In the genomic region with DNA sequence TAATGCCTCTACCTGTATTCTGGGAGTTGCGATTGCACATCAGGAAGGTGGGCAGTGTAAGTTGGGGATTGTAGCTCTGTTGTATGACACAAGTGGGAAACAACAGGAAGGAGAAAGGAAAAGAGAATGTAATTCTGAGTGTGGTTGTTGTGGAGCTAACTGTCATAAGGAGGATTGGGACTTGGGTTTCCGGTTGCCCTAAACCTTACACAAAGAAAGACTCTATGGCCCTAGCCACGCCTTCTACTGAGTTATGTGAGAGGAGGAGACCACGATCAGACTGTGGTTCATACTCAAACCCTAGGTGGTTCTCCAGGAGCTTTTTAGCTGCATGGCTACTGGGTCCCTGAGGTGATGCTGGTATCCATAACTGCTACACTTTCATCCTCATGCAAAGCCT, we compare ENCODE assay signal across 1 cellular context.
TF ChIP-seq lines count a peak whose summit lies in the region.

No MANE protein-coding gene starts in this region.

TF ChIP-seq in SK-N-SH treated with all-trans-retinoic acid at 6 μM for 48 hours, 23 proteins besides CTCF, POLR2A, EP300 and RAD21 (continued from another document):
- TF ChIP-seq TCF4 (CRISPR knock-in tag; IDR thresholded peaks at IDR 0.05; ENCODE audit: borderline replicate concordance): no peak
- no peak for TF ChIP-seq CSDC2 (CRISPR knock-in tag; IDR thresholded peaks at IDR 0.05)
TF ChIP-seq in SK-N-SH treated with all-trans-retinoic acid at 6 μM for 48 hours: peak in this region for 0.
